In the genomic region with DNA sequence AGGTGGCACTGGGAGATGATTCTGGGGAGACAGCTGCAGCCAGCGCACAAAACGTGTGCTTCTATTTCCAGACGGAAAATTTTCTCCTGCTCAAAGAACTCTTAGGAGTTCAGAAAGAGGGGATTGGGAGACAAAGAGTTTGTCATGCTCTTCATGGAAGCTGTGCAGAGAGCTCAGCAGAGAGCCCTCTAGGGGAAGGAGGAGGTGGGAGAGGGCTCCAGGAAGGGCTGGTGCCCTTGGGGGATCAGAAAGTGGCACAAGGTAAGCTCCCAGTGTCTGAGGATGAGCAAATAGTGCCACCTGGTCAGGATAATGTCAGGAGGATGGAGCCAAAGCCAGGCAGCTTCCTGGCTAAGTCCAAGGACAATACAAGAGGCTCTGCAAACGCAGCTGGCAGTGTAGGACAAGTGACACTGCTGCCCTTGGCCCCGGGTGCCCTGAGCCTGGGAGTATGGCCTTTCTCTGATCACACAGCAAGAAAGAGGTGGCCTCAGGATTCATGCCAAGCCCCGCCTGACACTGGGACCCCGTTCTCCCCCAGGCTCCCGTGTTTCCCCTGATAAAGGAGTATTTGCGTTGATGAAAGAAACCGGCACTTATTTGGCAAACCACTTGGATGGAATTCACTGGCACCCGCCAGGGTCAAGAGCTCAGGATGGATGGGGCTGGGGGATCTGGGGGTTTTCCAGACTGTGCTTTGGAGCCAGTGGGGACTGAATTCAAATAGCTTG, we compare ENCODE assay signal across 16 cellular contexts.
DNase-seq lines count a peak whose midpoint lies in the region; ATAC-seq and TF ChIP-seq lines count a peak whose summit lies in the region.
"Had no signal": no experiment of that assay in that cellular context is flagged by ENCODE, and none has a peak within 500 bp of the region (broad histone marks: within the 10 kb centered on the region; RNA-seq: fewer than 3 reads in every experiment).

No MANE protein-coding gene starts in this region.

- H3K27ac ChIP-seq in sigmoid colon (no peak overlapping the region), upper lobe of left lung (no peak overlapping the region)
- H3K27ac ChIP-seq: dorsolateral prefrontal cortex, SJCRH30 had no signal

- no peaks in the 10 kb centered on the region for H3K36me3 ChIP-seq in sigmoid colon
- no peaks in the 10 kb centered on the region for H3K36me3 ChIP-seq in upper lobe of left lung
- H3K36me3 ChIP-seq: SJCRH30 had no signal

- in situ Hi-C loops in astrocyte of the cerebellum (cut with HindIII; ENCODE audit: low sequenced_read_pairs), result no loop called here

- H3K4me1 ChIP-seq in sigmoid colon (no peaks in the 10 kb centered on the region), upper lobe of left lung (no peaks in the 10 kb centered on the region)
- H3K4me1 ChIP-seq: SJCRH30 had no signal

- ATAC-seq in upper lobe of left lung (ENCODE audit: low FRiP score in 2 of 2) (no peak), HG03196 (IDR thresholded peaks at IDR 0.05; ENCODE audit: unreplicated experiment) (no peak)
- ATAC-seq: CD8-positive, alpha-beta T cell; GM12878 had no signal

- TF ChIP-seq EP300 in sigmoid colon (IDR thresholded peaks at IDR 0.05), result no peak
- TF ChIP-seq EP300 in upper lobe of left lung (IDR thresholded peaks at IDR 0.05), result no peak

- peak; percentile 33 for DNase-seq in activated CD8-positive, alpha-beta memory T cell treated with anti-CD3 and anti-CD28 coated beads for 24 hours
- DNase-seq in activated CD8-positive, alpha-beta memory T cell treated with anti-CD3 and anti-CD28 coated beads, Interleukin-2, amount 50 U/mL, for 4 hours, result no peak
- peak; percentile 79 for DNase-seq in NCI-H2029 (lab: John Stamatoyannopoulos, UW)
- DNase-seq in astrocyte of the cerebellum (ENCODE audit: low read depth), result no peak
- DNase-seq in sigmoid colon, result peak; percentile 33
- no peak for DNase-seq in upper lobe of left lung
- no peak for DNase-seq in NOMO-1 (lab: John Stamatoyannopoulos, UW; ENCODE audit: unreplicated experiment in 2 of 2)
- DNase-seq: activated CD4-positive, alpha-beta T cell treated with anti-CD3 and anti-CD28 coated beads, Interleukin-2, amount 10 ng/mL, durations not matched to agents 24 days and 14 days; CD8-positive, alpha-beta T cell; Karpas-422; mesenchymal stem cell; SJCRH30; T-helper 9 cell had no signal

- TF ChIP-seq POLR2A in sigmoid colon (IDR thresholded peaks at IDR 0.05) (no peak), upper lobe of left lung (IDR thresholded peaks at IDR 0.05) (no peak)

- H3K9me3 ChIP-seq in sigmoid colon (no peaks in the 10 kb centered on the region), upper lobe of left lung (peaks cover 0 to under 1% (median 0%) of the 10 kb centered on the region in 4 donors)
- H3K9me3 ChIP-seq: SJCRH30 had no signal

- H3K4me3 ChIP-seq in astrocyte of the cerebellum (ENCODE audit: low read depth, low read length), result no peak overlapping the region
- no peak overlapping the region for H3K4me3 ChIP-seq in sigmoid colon
- H3K4me3 ChIP-seq in upper lobe of left lung, result no peak overlapping the region
- H3K4me3 ChIP-seq: dorsolateral prefrontal cortex, GM12878, SJCRH30 had no signal

- H3K27me3 ChIP-seq in sigmoid colon, result peaks cover 0 to 3% (median 0%) of the 10 kb centered on the region in 3 donors
- no peaks in the 10 kb centered on the region for H3K27me3 ChIP-seq in upper lobe of left lung

- WGBS in sigmoid colon, 2 donors, result 66 to 72% methylated on average over 11 of the region's 11 CpGs
- WGBS in upper lobe of left lung, 2 donors, result 38 to 41% methylated on average over 5 to 11 of the region's 11 CpGs

- intact Hi-C loops in sigmoid colon (cut with DNase I), result no loop called here

- TF ChIP-seq CTCF in astrocyte of the cerebellum (IDR thresholded peaks at IDR 0.05; ENCODE audit: low read depth, low read length, missing control alignments), result peak; percentile 24
- TF ChIP-seq CTCF in sigmoid colon (IDR thresholded peaks at IDR 0.05), result no peak
- no peak for TF ChIP-seq CTCF in upper lobe of left lung (IDR thresholded peaks at IDR 0.05)

Comparison
In these comparisons a context has a peak if more than half of its experiments do, and no peak if none do; other contexts are left out.
1. DNase-seq: peak in activated CD8-positive, alpha-beta memory T cell treated with anti-CD3 and anti-CD28 coated beads for 24 hours (single experiment), NCI-H2029 (single experiment) and sigmoid colon (single experiment); none in activated CD8-positive, alpha-beta memory T cell treated with anti-CD3 and anti-CD28 coated beads, Interleukin-2, amount 50 U/mL, for 4 hours (single experiment), astrocyte of the cerebellum (single experiment), upper lobe of left lung (0 of 2) and NOMO-1 (0 of 2).